18 cellular contexts compared by ENCODE assay signal in the genomic region with DNA sequence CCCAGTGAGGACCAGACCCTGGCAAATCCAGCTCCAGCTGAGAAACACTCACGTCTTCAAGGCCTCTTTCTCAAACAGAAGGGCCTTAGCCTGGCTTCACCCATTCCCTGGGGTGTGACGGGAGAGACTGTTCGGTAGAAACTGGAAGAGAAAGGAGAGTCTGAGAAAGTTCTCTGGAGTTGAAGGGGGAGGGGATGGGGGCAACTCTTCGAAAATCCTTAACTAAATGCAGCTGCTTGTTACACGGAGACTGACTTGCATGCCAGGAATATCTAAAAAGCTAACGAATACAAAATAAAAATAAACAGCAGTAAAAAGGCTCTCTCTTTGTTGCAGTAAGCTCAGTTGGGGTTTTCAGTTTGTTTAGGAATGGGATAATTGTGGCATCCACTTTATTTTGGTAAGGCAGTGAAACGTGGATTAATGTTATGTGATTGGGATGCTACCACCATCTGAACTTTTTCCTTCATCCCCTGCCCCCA. TPM values are rescaled to one million over a fixed set of nuclear protein-coding genes. Genes with fewer than 3 reads are reported as not detected.
DNase-seq lines count a peak whose midpoint lies in the region; ATAC-seq, FAIRE-seq and TF ChIP-seq lines count a peak whose summit lies in the region.
"Had no signal": no experiment of that assay in that cellular context is flagged by ENCODE, and none has a peak within 500 bp of the region (broad histone marks: within the 10 kb centered on the region; RNA-seq: fewer than 3 reads in every experiment).

No MANE protein-coding gene starts in this region.

- ATAC-seq in mucosa of descending colon (no peak), HG03460 (IDR thresholded peaks at IDR 0.05; ENCODE audit: unreplicated experiment) (no peak)
- ATAC-seq: esophagus mucosa had no signal

- intact Hi-C loops in mucosa of descending colon (cut with DNase I, micrococcal nuclease): loop anchor here in 1 of 2 donors (10.0 kb wide), 1 partner anchor 355 kb away; no protein-coding TSS in a partner anchor

- H3K27me3 Mint-ChIP-seq in neural progenitor cell (ENCODE audit: insufficient read depth, low read depth): peaks cover 4% of the 10 kb centered on the region

- peaks cover 91% of the 10 kb centered on the region for H3K79me2 ChIP-seq in neural progenitor cell (ENCODE audit: low read depth)

- peaks cover 88% of the 10 kb centered on the region for H3K4me1 Mint-ChIP-seq in neural progenitor cell

- no peak overlapping the region for H3K4me3 ChIP-seq in SJSA1
- H3K4me3 ChIP-seq in neural progenitor cell: peak overlapping the region; percentile 4
- no peak overlapping the region for H3K4me3 ChIP-seq in mucosa of descending colon
- H3K4me3 ChIP-seq: colonic mucosa, transverse colon had no signal

- H3K4me1 ChIP-seq in SJSA1 (replicated peaks) (peaks cover 47% of the 10 kb centered on the region), neural progenitor cell (peaks cover 86% of the 10 kb centered on the region), mucosa of descending colon (ENCODE audit: low read depth) (peaks cover 2% of the 10 kb centered on the region)
- H3K4me1 ChIP-seq: colonic mucosa had no signal

- no peak for FAIRE-seq in RCC 7860 (lab: Jason Lieb, UNC)
- FAIRE-seq: GM12892, keratinocyte had no signal

- peaks cover 2% of the 10 kb centered on the region for H3K36me3 Mint-ChIP-seq in neural progenitor cell
- H3K36me3 Mint-ChIP-seq: activated naive CD8-positive, alpha-beta T cell treated with anti-CD3 and anti-CD28 coated beads, Interleukin-2, amount 10 ng/mL, durations not matched to agents 7 days and 5 days had no signal

- DNase-seq in EH (ENCODE audit: low read depth) (peak; percentile 45), SJSA1 (ENCODE audit: low read depth in 1 of 2, low spot score in 2 of 2) (peak; percentile 77 to 96), fibroblast of peridontal ligament (ENCODE audit: extremely low read depth) (peak; percentile 85), neural progenitor cell (ENCODE audit: low spot score) (no peak), mucosa of descending colon (no peak), RCC 7860 (ENCODE audit: low spot score) (no peak)
- DNase-seq in activated CD8-positive, alpha-beta memory T cell treated with anti-CD3 and anti-CD28 coated beads, Interleukin-2, amount 50 U/mL, for 48 hours: no peak
- DNase-seq: activated CD4-positive, CD25-positive, alpha-beta regulatory T cell; activated naive CD8-positive, alpha-beta T cell treated with anti-CD3 and anti-CD28 coated beads, Interleukin-2, amount 10 ng/mL, durations not matched to agents 7 days and 5 days; C1 segment of cervical spinal cord; colonic mucosa; NCI-H2171; stimulated activated CD4-positive, alpha-beta T cell treated with anti-CD3 and anti-CD28 coated beads, Interleukin-4, amount 100 ng/mL, for 1 hour; transverse colon had no signal

- H3K4me2 ChIP-seq in neural progenitor cell: peak overlapping the region; percentile 63

- H3K9me3 ChIP-seq in SJSA1 (replicated peaks) (no peaks in the 10 kb centered on the region), neural progenitor cell (ENCODE audit: low read depth) (no peaks in the 10 kb centered on the region), mucosa of descending colon (no peaks in the 10 kb centered on the region)
- H3K9me3 ChIP-seq: colonic mucosa, transverse colon had no signal

- H3K27ac Mint-ChIP-seq in neural progenitor cell: no peak overlapping the region
- H3K27ac Mint-ChIP-seq: activated naive CD8-positive, alpha-beta T cell treated with anti-CD3 and anti-CD28 coated beads, Interleukin-2, amount 10 ng/mL, durations not matched to agents 7 days and 5 days had no signal

- no peak overlapping the region for H2AFZ ChIP-seq in neural progenitor cell (replicated peaks)

- no peaks in the 10 kb centered on the region for H3K9me3 Mint-ChIP-seq in neural progenitor cell
- H3K9me3 Mint-ChIP-seq: activated naive CD8-positive, alpha-beta T cell treated with anti-CD3 and anti-CD28 coated beads, Interleukin-2, amount 10 ng/mL, durations not matched to agents 7 days and 5 days had no signal

- H3K27me3 ChIP-seq in SJSA1 (replicated peaks) (no peaks in the 10 kb centered on the region), neural progenitor cell (no peaks in the 10 kb centered on the region)
- H3K27me3 ChIP-seq: colonic mucosa, transverse colon had no signal

- no peak for TF ChIP-seq CTCF in neural progenitor cell (IDR thresholded peaks at IDR 0.05)
- TF ChIP-seq CTCF in mucosa of descending colon (IDR thresholded peaks at IDR 0.05): no peak

- H3K36me3 ChIP-seq in SJSA1 (0 out of 2 replicates have a peak, but pooled peaks cover 4% of the 10 kb centered on the region), neural progenitor cell (no peaks in the 10 kb centered on the region), mucosa of descending colon (ENCODE audit: low read depth) (no peaks in the 10 kb centered on the region)
- H3K36me3 ChIP-seq: colonic mucosa, transverse colon had no signal

- peaks cover 91% of the 10 kb centered on the region for H3F3A ChIP-seq in neural progenitor cell (ENCODE audit: low read depth)

- H4K20me1 ChIP-seq in neural progenitor cell (ENCODE audit: low read depth): peaks cover 74% of the 10 kb centered on the region

- peak overlapping the region; percentile 30 for H3K4me3 Mint-ChIP-seq in neural progenitor cell
- H3K4me3 Mint-ChIP-seq: activated naive CD8-positive, alpha-beta T cell treated with anti-CD3 and anti-CD28 coated beads, Interleukin-2, amount 10 ng/mL, durations not matched to agents 7 days and 5 days had no signal

- H3K27ac ChIP-seq in SJSA1 (peak overlapping the region; percentile 60), neural progenitor cell (peak overlapping the region; percentile 79)
- H3K27ac ChIP-seq: colonic mucosa, transverse colon had no signal

- H3K9ac ChIP-seq in neural progenitor cell: no peak overlapping the region

RNA-seq across cellular contexts. Expression of a gene that starts 5.6 kb away (rescaled TPM):
- 14.8 and 19.7 TPM in 2 replicates for total RNA-seq in SJSA1 (2014; rRNA removed; shearing (Covaris generic))
- total RNA-seq in neural progenitor cell (ENCODE audit: low replicate concordance) (30.3 and 32.0 TPM in 2 replicates), mucosa of descending colon (10 to 100 TPM in 1 of 3 donors, 1 to 10 TPM in 2; 3.1 to 19.8 (median 3.4) TPM)
- total RNA-seq: activated naive CD8-positive, alpha-beta T cell treated with anti-CD3 and anti-CD28 coated beads, Interleukin-2, amount 10 ng/mL, durations not matched to agents 7 days and 5 days had no signal

Comparison
In these comparisons a context has a peak if more than half of its experiments do, and no peak if none do; other contexts are left out.
1. DNase-seq: peak in EH (single experiment), SJSA1 (2 of 2) and fibroblast of peridontal ligament (single experiment); none in neural progenitor cell (single experiment), mucosa of descending colon (0 of 3), RCC 7860 (single experiment) and activated CD8-positive, alpha-beta memory T cell treated with anti-CD3 and anti-CD28 coated beads, Interleukin-2, amount 50 U/mL, for 48 hours (single experiment).